In the genomic region with DNA sequence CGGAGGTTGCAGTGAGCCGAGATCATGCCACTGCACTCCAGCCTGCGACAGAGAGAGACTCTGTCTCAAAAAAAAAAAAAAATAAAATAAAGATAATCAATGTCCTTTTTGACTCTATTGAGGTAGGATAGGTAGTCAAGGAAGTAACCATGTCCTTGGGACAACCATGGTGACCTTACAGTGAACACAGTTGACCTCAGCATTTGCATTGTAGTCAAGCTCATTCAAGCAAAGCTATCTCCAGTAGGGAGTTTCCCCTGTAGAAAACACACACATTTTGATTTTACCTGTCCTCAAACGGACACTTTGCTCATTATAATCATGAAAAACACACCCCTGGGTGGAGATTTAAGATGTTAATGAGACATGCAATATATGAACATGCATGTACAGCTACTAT, we compare ENCODE assay signal across 17 cellular contexts.
DNase-seq lines count a peak whose midpoint lies in the region; ATAC-seq lines count a peak whose summit lies in the region.
"Had no signal": no experiment of that assay in that cellular context is flagged by ENCODE, and none has a peak within 500 bp of the region (broad histone marks: within the 10 kb centered on the region; RNA-seq: fewer than 3 reads in every experiment).

No MANE protein-coding gene starts in this region.

- ATAC-seq in GM18498 (IDR thresholded peaks at IDR 0.05; ENCODE audit: unreplicated experiment) (peak; percentile 70), GM19397 (IDR thresholded peaks at IDR 0.05; ENCODE audit: unreplicated experiment) (peak; percentile 88), HG02642 (IDR thresholded peaks at IDR 0.05; ENCODE audit: poor library complexity, unreplicated experiment) (peak; percentile 71), HG03280 (IDR thresholded peaks at IDR 0.05; ENCODE audit: unreplicated experiment) (peak; percentile 57)
- ATAC-seq: A549; left colon; naive thymus-derived CD4-positive, alpha-beta T cell; stimulated activated effector memory CD8-positive, alpha-beta T cell treated with anti-CD3 and anti-CD28 coated beads, Interleukin-12 subunit alpha, Interleukin-12 subunit beta, amount 100 ng/mL, for 72 hours had no signal

- DNase-seq in NCI-H2171 (lab: John Stamatoyannopoulos, UW) = no peak
- DNase-seq in activated CD8-positive, alpha-beta memory T cell treated with anti-CD3 and anti-CD28 coated beads, Interleukin-2, amount 50 U/mL, for 4 hours = no peak
- no peak for DNase-seq in stimulated activated CD4-positive, alpha-beta T cell treated with anti-CD3 and anti-CD28 coated beads, Interleukin-4, amount 100 ng/mL, for 1 hour
- DNase-seq in NCI-H2196 treated with DMSO at 0.1 percent for 48 hours (lab: John Stamatoyannopoulos, UW; ENCODE audit: unreplicated experiment) = no peak
- DNase-seq: COR-L47; GM23248; head of caudate nucleus; left colon; naive thymus-derived CD4-positive, alpha-beta T cell; stimulated activated CD4-positive, alpha-beta T cell treated with anti-CD3 and anti-CD28 coated beads, Interleukin-1b, Interleukin-23, amount 100 ng/mL, for 48 hours; WERI-Rb-1 had no signal
